ENCODE assay signal across 39 cellular contexts in genomic region chr9:27511771-27512170, GRCh38. TPM values are rescaled to one million over a fixed set of nuclear protein-coding genes. Genes with fewer than 3 reads are reported as not detected.
"Had no signal": no experiment of that assay in that cellular context is flagged by ENCODE, and none has a peak within 500 bp of the region (broad histone marks: within the 10 kb centered on the region; RNA-seq: fewer than 3 reads in every experiment).

No MANE protein-coding gene starts in this region.

- H3K36me3 ChIP-seq: brain microvascular endothelial cell had no signal

- H3K27ac Mint-ChIP-seq: activated CD8-positive, alpha-beta T cell treated with anti-CD3 and anti-CD28 coated beads for 36 hours; activated naive CD8-positive, alpha-beta T cell treated with anti-CD3 and anti-CD28 coated beads for 36 hours; activated T-cell treated with anti-CD3 and anti-CD28 coated beads, Interleukin-2, amount 50 U/mL, for 72 hours; activated T-helper 17 cell treated with anti-CD3 and anti-CD28 coated beads, Interleukin-2, amount 50 U/mL, for 72 hours had no signal

- H3K27me3 ChIP-seq: brain microvascular endothelial cell had no signal

- H3K27me3 Mint-ChIP-seq: activated CD8-positive, alpha-beta T cell treated with anti-CD3 and anti-CD28 coated beads for 36 hours; activated naive CD8-positive, alpha-beta T cell treated with anti-CD3 and anti-CD28 coated beads for 36 hours; activated T-helper 17 cell treated with anti-CD3 and anti-CD28 coated beads, Interleukin-2, amount 50 U/mL, for 72 hours had no signal

- H3K27ac ChIP-seq: brain microvascular endothelial cell, PC-9, RWPE1, VCaP had no signal

- H3K4me3 Mint-ChIP-seq: activated CD8-positive, alpha-beta T cell treated with anti-CD3 and anti-CD28 coated beads for 36 hours; activated naive CD8-positive, alpha-beta T cell treated with anti-CD3 and anti-CD28 coated beads for 36 hours; activated T-cell treated with anti-CD3 and anti-CD28 coated beads, Interleukin-2, amount 50 U/mL, for 72 hours; activated T-helper 17 cell treated with anti-CD3 and anti-CD28 coated beads, Interleukin-2, amount 50 U/mL, for 72 hours had no signal

- H3K9me3 Mint-ChIP-seq: activated CD8-positive, alpha-beta T cell treated with anti-CD3 and anti-CD28 coated beads for 36 hours; activated naive CD8-positive, alpha-beta T cell treated with anti-CD3 and anti-CD28 coated beads for 36 hours; activated T-cell treated with anti-CD3 and anti-CD28 coated beads, Interleukin-2, amount 50 U/mL, for 72 hours; activated T-helper 17 cell treated with anti-CD3 and anti-CD28 coated beads, Interleukin-2, amount 50 U/mL, for 72 hours had no signal

- DNase-seq: activated CD4-positive, alpha-beta T cell treated with anti-CD3 and anti-CD28 coated beads for 1 hour; activated CD4-positive, alpha-beta T cell treated with anti-CD3 and anti-CD28 coated beads for 48 hours; activated CD4-positive, CD25-positive, alpha-beta regulatory T cell; activated CD8-positive, alpha-beta T cell treated with anti-CD3 and anti-CD28 coated beads for 36 hours; activated effector memory CD4-positive, alpha-beta T cell treated with anti-CD3 and anti-CD28 coated beads, Interleukin-2, amount 50 U/mL, for 16 hours; activated naive CD4-positive, alpha-beta T cell; activated naive CD4-positive, alpha-beta T cell treated with anti-CD3 and anti-CD28 coated beads, Interleukin-2, amount 50 U/mL, for 16 hours; activated naive CD8-positive, alpha-beta T cell treated with anti-CD3 and anti-CD28 coated beads for 36 hours; activated T-cell treated with anti-CD3 and anti-CD28 coated beads, Interleukin-2, amount 50 U/mL, for 1 hour; activated T-cell treated with anti-CD3 and anti-CD28 coated beads, Interleukin-2, amount 50 U/mL, for 72 hours; amniotic stem cell; aorta; brain microvascular endothelial cell; central memory CD4-positive, alpha-beta T cell; MM.1S; NCI-H1092 treated with DMSO at 0.1 percent for 48 hours; NCI-H1417; NCI-H146; NCI-H187; NCI-H2029 treated with DMSO at 0.1 percent for 48 hours; NCI-H2107; NCI-H2171; NCI-H510A; NCI-H526; NCI-H748 treated with DMSO at 0.1 percent for 48 hours; PC-9; Right ventricle myocardium superior; SW 1271; T-helper 1 cell; T-helper 2 cell; T-helper 9 cell had no signal

- H3K4me3 ChIP-seq: PC-9 had no signal

- H2AFZ ChIP-seq: PC-9 had no signal

- ATAC-seq: activated CD8-positive, alpha-beta T cell treated with anti-CD3 and anti-CD28 coated beads for 36 hours; activated T-cell treated with anti-CD3 and anti-CD28 coated beads, Interleukin-2, amount 50 U/mL, for 72 hours; activated T-helper 17 cell treated with anti-CD3 and anti-CD28 coated beads, Interleukin-2, amount 50 U/mL, for 72 hours had no signal

- H3K4me1 Mint-ChIP-seq: activated naive CD8-positive, alpha-beta T cell treated with anti-CD3 and anti-CD28 coated beads for 36 hours; activated T-helper 17 cell treated with anti-CD3 and anti-CD28 coated beads, Interleukin-2, amount 50 U/mL, for 72 hours had no signal

- H3K4me2 ChIP-seq: PC-9 had no signal

- FAIRE-seq: RCC 7860 had no signal

RNA-seq across cellular contexts. Expression of gene IFNK, which starts 12.3 kb away (rescaled TPM):
- total RNA-seq: activated CD8-positive, alpha-beta memory T cell treated with anti-CD3 and anti-CD28 coated beads for 36 hours; activated CD8-positive, alpha-beta T cell treated with anti-CD3 and anti-CD28 coated beads for 36 hours; activated naive CD8-positive, alpha-beta T cell treated with anti-CD3 and anti-CD28 coated beads for 36 hours; activated T-cell treated with anti-CD3 and anti-CD28 coated beads, Interleukin-2, amount 50 U/mL, for 72 hours; activated T-helper 17 cell treated with anti-CD3 and anti-CD28 coated beads, Interleukin-2, amount 50 U/mL, for 72 hours; aorta; cerebellum; LHCN-M2; OCI-LY7; PC-9; Right ventricle myocardium superior had no signal
- polyA plus RNA-seq: aorta had no signal
